1 cellular context compared by ENCODE assay signal in genomic region chr10:79097021-79097695, GRCh38.
TF ChIP-seq lines count a peak whose summit lies in the region.

No MANE protein-coding gene starts in this region.

TF ChIP-seq in H1, 55 proteins besides CTCF, POLR2A, EP300 and RAD21:
- TF ChIP-seq CEBPB (IDR thresholded peaks at IDR 0.05; ENCODE audit: low read depth, low read length) = no peak
- TF ChIP-seq CHD1 (IDR thresholded peaks at IDR 0.05; ENCODE audit: low read depth, low read length) = no peak
- TF ChIP-seq BACH1 (IDR thresholded peaks at IDR 0.05; ENCODE audit: low read length) = no peak
- TF ChIP-seq MAX (IDR thresholded peaks at IDR 0.05) = no peak
- no peak for TF ChIP-seq HDAC2 (IDR thresholded peaks at IDR 0.05; ENCODE audit: borderline replicate concordance in 1 of 2, low read depth in 2 of 2, low read length in 2 of 2)
- TF ChIP-seq TCF12 (IDR thresholded peaks at IDR 0.05; ENCODE audit: low read depth, low read length) = no peak
- TF ChIP-seq KDM1A (IDR thresholded peaks at IDR 0.05; ENCODE audit: borderline replicate concordance, low read length) = no peak
- no peak for TF ChIP-seq TAF1 (IDR thresholded peaks at IDR 0.05; ENCODE audit: low read depth, low read length)
- TF ChIP-seq TAF7 (optimal IDR thresholded peaks at IDR 0.05; ENCODE audit: borderline replicate concordance, low read depth, low read length) = no peak
- no peak for TF ChIP-seq GTF2F1 (IDR thresholded peaks at IDR 0.05; ENCODE audit: borderline replicate concordance, low read depth, low read length)
